8 cellular contexts compared by ENCODE assay signal in the genomic region with DNA sequence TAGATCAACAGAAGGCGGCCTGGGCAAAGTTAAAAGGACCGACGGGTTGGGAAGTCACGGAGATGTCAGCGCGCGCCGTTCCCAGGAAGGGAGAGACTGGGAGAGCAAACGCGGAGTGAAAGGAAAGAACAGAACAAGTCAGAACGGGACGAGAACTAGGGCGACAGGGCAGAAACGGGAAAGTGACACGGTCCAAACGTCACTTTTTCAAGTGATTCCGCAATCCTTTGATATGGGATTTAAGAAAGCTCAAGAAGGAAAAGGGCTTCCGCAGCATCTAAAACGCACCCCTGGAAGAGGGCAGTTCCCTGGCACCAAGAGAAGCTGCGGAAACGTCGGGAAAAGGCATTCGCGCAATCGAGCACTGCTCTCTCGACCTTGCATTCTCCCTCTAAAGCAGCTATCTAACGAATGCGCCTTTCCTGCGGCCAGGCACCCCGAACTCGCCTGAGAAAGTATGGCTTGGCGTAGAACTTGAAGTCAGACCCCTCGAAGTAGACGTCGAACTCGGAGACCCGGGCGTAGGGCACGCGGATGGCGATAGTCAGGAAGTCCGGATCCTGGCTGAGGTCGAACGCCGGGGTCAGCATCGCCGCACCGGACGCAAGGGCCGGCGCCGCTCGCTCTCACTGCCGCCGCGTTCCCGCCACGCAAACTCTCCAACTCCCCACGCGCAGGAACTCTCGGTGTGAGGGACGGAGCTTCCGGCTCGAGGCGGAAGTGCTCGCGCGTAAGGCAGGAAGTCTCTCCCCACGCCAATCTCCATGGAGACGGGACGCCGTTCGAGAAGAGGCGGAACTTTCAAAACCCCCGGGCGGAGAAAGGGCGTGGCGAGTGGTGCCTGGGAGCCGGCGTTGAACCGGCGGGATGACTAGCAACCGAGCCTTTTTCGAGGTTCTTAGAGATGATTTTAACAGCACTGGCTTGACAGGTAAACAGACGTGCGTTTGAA. TPM values are rescaled to one million over a fixed set of nuclear protein-coding genes. Genes with fewer than 3 reads are reported as not detected.
DNase-seq lines count a peak whose midpoint lies in the region; ATAC-seq and TF ChIP-seq lines count a peak whose summit lies in the region.

A gene (minus strand): TSS at position 695 of the 952 bp plus-strand sequence. CDS start 105 bp downstream, at position 590.

- no peak for TF ChIP-seq CTCF in CD14-positive monocyte (IDR thresholded peaks at IDR 0.05)
- no peak for TF ChIP-seq CTCF in left lung (IDR thresholded peaks at IDR 0.05)

- peaks cover 8% of the 10 kb centered on the region in 2 donors for H3K36me3 Mint-ChIP-seq in CD14-positive monocyte

- H3K4me1 ChIP-seq in left lung = peaks cover 8 to 28% of the 10 kb centered on the region in 2 donors

- intact Hi-C loops in CD14-positive monocyte (cut with micrococcal nuclease) (loop anchor here (5.0 to 10.0 kb wide), 3 partner anchors 149 to 1123 kb away; a partner anchor contains a TSS), left lung (cut with DNase I) (no loop called here)

- DNase-seq in CD14-positive monocyte (ENCODE audit: low spot score) (peak; percentile 96), NCI-H774 (lab: John Stamatoyannopoulos, UW) (peak; percentile 80), dermis microvascular lymphatic vessel endothelial cell (ENCODE audit: low read depth in 2 of 2) (peak; percentile 88 to 94), left lung (peak; percentile 97 to 98)
- peak; percentile 89 to 95 for DNase-seq in activated CD4-positive, alpha-beta T cell treated with anti-CD3 and anti-CD28 coated beads, Interleukin-2, amount 50 U/mL, for 24 hours (ENCODE audit: low read depth in 1 of 2, low spot score in 1 of 2)
- peak; percentile 95 for DNase-seq in stimulated activated CD4-positive, alpha-beta T cell treated with anti-CD3 and anti-CD28 coated beads, Interleukin-2, amount 100 ng/mL, for 4 hours (ENCODE audit: low read depth)

- peaks cover 0 to 2% (median 0%) of the 10 kb centered on the region in 3 donors for H3K27me3 Mint-ChIP-seq in CD14-positive monocyte (ENCODE audit: low read depth in 3 of 3)

- peaks cover 35% of the 10 kb centered on the region for H3K4me1 Mint-ChIP-seq in CD14-positive monocyte

- no peaks in the 10 kb centered on the region for H3K27me3 ChIP-seq in left lung

- H3K36me3 ChIP-seq in left lung = no peaks in the 10 kb centered on the region

- no peaks in the 10 kb centered on the region for H3K9me3 Mint-ChIP-seq in CD14-positive monocyte

- H3K4me3 ChIP-seq in left lung = peak within 1 kb of the TSS; percentile 86 to 87

- H3K4me3 Mint-ChIP-seq in CD14-positive monocyte = peak within 1 kb of the TSS; percentile 94 to 100

- peak within 1 kb of the TSS; percentile 6 to 85 for H3K27ac ChIP-seq in left lung

- peak; percentile 82 for ATAC-seq in GM19351 (IDR thresholded peaks at IDR 0.05; ENCODE audit: unreplicated experiment)
- ATAC-seq in HG03520 (IDR thresholded peaks at IDR 0.05; ENCODE audit: unreplicated experiment) = peak; percentile 85
- peak; percentile 98 for ATAC-seq in left lung

- peak within 1 kb of the TSS; percentile 58 to 94 (median 93) for H3K27ac Mint-ChIP-seq in CD14-positive monocyte

- no peaks in the 10 kb centered on the region for H3K9me3 ChIP-seq in left lung

RNA-seq across cellular contexts. Expression of the gene that starts here (rescaled TPM):
- polyA plus RNA-seq in CD14-positive monocyte = 10 to 100 TPM in 1 of 2 donors, 1 to 10 TPM in 1; 8.2 to 31.6 TPM
- total RNA-seq in dermis microvascular lymphatic vessel endothelial cell = 14.9 and 15.3 TPM in 2 replicates
- 10 to 100 TPM; 18.3 to 19.4 TPM for total RNA-seq in left lung

Comparison
In these comparisons a context has a peak if more than half of its experiments do, and no peak if none do; other contexts are left out.
1. Peak in every context shown above with its lines: DNase-seq, ATAC-seq, H3K4me3 ChIP-seq and H3K27ac ChIP-seq.
2. intact Hi-C loops: an anchor here in CD14-positive monocyte (5.0 to 10.0 kb wide); none called in left lung.